Comparison of ENCODE assay signal across 9 cellular contexts in the genomic region with DNA sequence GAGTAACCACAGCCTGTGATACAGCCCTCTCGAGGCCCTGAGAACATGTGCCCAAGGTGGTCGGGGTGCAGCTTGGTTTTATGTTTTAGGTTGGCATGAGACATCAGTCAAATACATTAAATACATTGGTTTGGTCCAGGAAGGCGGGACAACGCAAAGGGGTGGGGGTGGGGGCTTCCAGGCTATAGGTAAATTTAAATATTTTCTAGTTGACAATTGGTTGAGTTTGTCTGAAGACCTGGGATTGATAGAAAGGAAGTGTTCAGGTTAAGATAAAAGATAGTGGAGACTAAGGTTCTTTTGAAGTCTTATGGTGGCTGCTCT. TPM values are rescaled to one million over a fixed set of nuclear protein-coding genes. Genes with fewer than 3 reads are reported as not detected.
DNase-seq lines count a peak whose midpoint lies in the region; ATAC-seq, FAIRE-seq and TF ChIP-seq lines count a peak whose summit lies in the region.
"Had no signal": no experiment of that assay in that cellular context is flagged by ENCODE, and none has a peak within 500 bp of the region (broad histone marks: within the 10 kb centered on the region; RNA-seq: fewer than 3 reads in every experiment).

No MANE protein-coding gene starts in this region.

- no peaks in the 10 kb centered on the region for H3K36me3 Mint-ChIP-seq in naive B cell

- FAIRE-seq in bronchial epithelial cell (lab: Jason Lieb, UNC) = no peak

- H3K36me3 ChIP-seq in Loucy (ENCODE audit: insufficient read depth, low read length) (no peaks in the 10 kb centered on the region), bronchial epithelial cell (ENCODE audit: control insufficient read depth, insufficient read depth, low read length) (peaks cover 2% of the 10 kb centered on the region)

- H3K27me3 Mint-ChIP-seq in naive B cell = no peaks in the 10 kb centered on the region

- H3K9ac ChIP-seq in Loucy (ENCODE audit: low read depth, low read length, poor library complexity, severe bottlenecking) = peak overlapping the region; percentile 89

- peaks cover 63% of the 10 kb centered on the region for H4K20me1 ChIP-seq in Loucy (ENCODE audit: insufficient read depth, low read length, poor library complexity, severe bottlenecking)

- H3K79me2 ChIP-seq in Loucy (ENCODE audit: insufficient read depth, low read length) = peaks cover 81% of the 10 kb centered on the region

- no peaks in the 10 kb centered on the region for H3F3A ChIP-seq in Loucy (ENCODE audit: low read depth)

- H3K4me3 Mint-ChIP-seq in naive B cell = peak overlapping the region; percentile 91 to 98 (median 96)

- H2AFZ ChIP-seq in Loucy (ENCODE audit: low read length) = no peak overlapping the region

- H3K9me3 Mint-ChIP-seq in naive B cell = peaks cover 0 to 2% (median 0%) of the 10 kb centered on the region in 7 donors

- peak overlapping the region in 5 of 6 donors; percentile 70 to 99 (median 96) for H3K27ac Mint-ChIP-seq in naive B cell

- no peaks in the 10 kb centered on the region for H3K9me2 ChIP-seq in Loucy (replicated peaks; ENCODE audit: low read depth, low read length)

- ATAC-seq in naive B cell (ENCODE audit: low read depth in 2 of 2) (no peak), GM18520 (IDR thresholded peaks at IDR 0.05; ENCODE audit: unreplicated experiment) (no peak), HG03139 (IDR thresholded peaks at IDR 0.05; ENCODE audit: unreplicated experiment) (no peak)

- H3K4me3 ChIP-seq in AG09309 (ENCODE audit: control insufficient read depth, low read depth, low read length) = peak overlapping the region; percentile 83
- H3K4me3 ChIP-seq in Loucy (ENCODE audit: low read length, poor library complexity, severe bottlenecking) = peak overlapping the region; percentile 94
- peak overlapping the region; percentile 84 for H3K4me3 ChIP-seq in bronchial epithelial cell (ENCODE audit: low read depth, low read length)

- DNase-seq in AG09309 (ENCODE audit: low read depth) (no peak), bronchial epithelial cell (ENCODE audit: low read depth) (no peak), naive B cell (no peak), NCI-H1417 (lab: John Stamatoyannopoulos, UW) (no peak)
- no peak for DNase-seq in activated CD8-positive, alpha-beta memory T cell treated with anti-CD3 and anti-CD28 coated beads for 24 hours

- TF ChIP-seq CTCF in AG09309 (IDR thresholded peaks at IDR 0.05; ENCODE audit: control insufficient read depth, insufficient read depth, low read depth, low read length, missing control alignments) (no peak), Loucy (conservative IDR thresholded peaks at IDR 0.05; ENCODE audit: low read length) (no peak), bronchial epithelial cell (IDR thresholded peaks at IDR 0.05; ENCODE audit: insufficient read depth, low read length, severe bottlenecking) (no peak)

- peaks cover 45% of the 10 kb centered on the region for H3K4me1 ChIP-seq in Loucy (ENCODE audit: insufficient read depth, low read length, poor library complexity, severe bottlenecking)

- peak overlapping the region; percentile 91 for H3K4me2 ChIP-seq in Loucy (ENCODE audit: low read depth, low read length, poor library complexity, severe bottlenecking)

- H3K4me1 Mint-ChIP-seq in naive B cell = peaks cover 34 to 71% (median 57%) of the 10 kb centered on the region in 3 donors

- no peaks in the 10 kb centered on the region for H3K9me3 ChIP-seq in Loucy (ENCODE audit: insufficient read depth, low read depth, low read length)

- no peaks in the 10 kb centered on the region for H3K27me3 ChIP-seq in Loucy (ENCODE audit: insufficient read depth, low read length, poor library complexity, severe bottlenecking)
- H3K27me3 ChIP-seq in bronchial epithelial cell (ENCODE audit: control insufficient read depth, insufficient read depth, low read length) = no peaks in the 10 kb centered on the region

RNA-seq across cellular contexts. Expression of a gene that starts 1.2 kb away (rescaled TPM):
- total RNA-seq in bronchial epithelial cell = 1.8 and 3.4 TPM in 2 replicates
- polyA plus RNA-seq in naive B cell (ENCODE audit: low read depth in 6 of 6) = 1 to 10 TPM in 5 of 6 donors, under 1 TPM in 1; 0.19 to 3.8 (median 2.2) TPM

RNA-seq across cellular contexts. Expression of a gene that starts 42.1 kb away (rescaled TPM):
- total RNA-seq in bronchial epithelial cell = not detected in 2 replicates
- polyA plus RNA-seq in naive B cell (ENCODE audit: low read depth in 6 of 6) = not detected
- total RNA-seq: lung had no signal
